23 cellular contexts compared by ENCODE assay signal in the genomic region with DNA sequence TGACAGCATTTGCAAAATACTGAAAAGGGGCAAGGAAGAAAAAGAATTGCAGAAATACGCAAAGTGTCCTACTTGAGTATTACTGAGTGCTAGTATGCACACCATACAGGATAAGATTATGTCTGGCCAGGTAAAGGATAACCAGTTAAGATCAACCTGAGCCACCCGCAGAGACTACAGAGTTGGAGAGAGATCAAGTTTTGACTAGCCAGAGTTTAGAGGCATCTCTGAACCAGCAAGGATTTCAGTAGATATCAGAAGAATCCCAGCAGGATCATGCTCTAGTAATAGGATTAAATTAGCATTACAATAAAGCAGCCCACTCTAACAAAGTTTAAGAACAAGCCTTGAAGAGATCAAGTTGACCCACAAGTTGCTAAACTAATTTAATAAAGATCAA.
DNase-seq lines count a peak whose midpoint lies in the region; ATAC-seq and FAIRE-seq lines count a peak whose summit lies in the region.
"Had no signal": no experiment of that assay in that cellular context is flagged by ENCODE, and none has a peak within 500 bp of the region (broad histone marks: within the 10 kb centered on the region; RNA-seq: fewer than 3 reads in every experiment).

No MANE protein-coding gene starts in this region.

- no peak overlapping the region for H3K4ac ChIP-seq in mesendoderm (ENCODE audit: low read depth, low read length)

- H3K4me2 ChIP-seq in mesendoderm (ENCODE audit: low read length), result no peak overlapping the region
- H3K4me2 ChIP-seq: A549; BLaER1 treated with 17β-estradiol and CSF1 and Interleukin-3, amounts not matched to agents 10 nM and 100 nM had no signal

- H3K27me3 ChIP-seq in mesendoderm (ENCODE audit: insufficient read depth, low read length, poor library complexity) (no peaks in the 10 kb centered on the region), aorta (ENCODE audit: control insufficient read depth in 1 of 2, insufficient read depth in 2 of 2, low read length in 1 of 2) (no peaks in the 10 kb centered on the region)
- H3K27me3 ChIP-seq: BE2C; BLaER1 treated with 17β-estradiol and CSF1 and Interleukin-3, amounts not matched to agents 10 nM and 100 nM had no signal

- intact Hi-C loops in aorta (cut with DNase I), result no loop called here

- no peak overlapping the region for H3K18ac ChIP-seq in mesendoderm (ENCODE audit: low read length)

- no peak overlapping the region for H2BK15ac ChIP-seq in mesendoderm (replicated peaks; ENCODE audit: low read depth)

- H4K8ac ChIP-seq in mesendoderm (ENCODE audit: low read depth, low read length), result no peak overlapping the region

- no peak overlapping the region for H3K56ac ChIP-seq in mesendoderm (ENCODE audit: low read length)

- no peak overlapping the region for H2BK120ac ChIP-seq in mesendoderm (ENCODE audit: low read depth, low read length)

- H4K5ac ChIP-seq in mesendoderm (ENCODE audit: low read length), result no peak overlapping the region

- DNase-seq in GM19239 (ENCODE audit: insufficient read length, low spot score) (no peak), cerebellar cortex (ENCODE audit: low spot score) (peak; percentile 44), mesendoderm (peak; percentile 49), aorta (no peak), NCI-H510A (lab: John Stamatoyannopoulos, UW) (no peak), HCEC 1CT (no peak)
- DNase-seq: 8988T; ACHN; AML-193; BE2C; CD4-positive, alpha-beta T cell; CD8-positive, alpha-beta memory T cell; DMS 273 treated with DMSO at 0.1 percent for 48 hours; DMS79; EL; GF-D8; H9; HFFc6 had no signal

- no peaks in the 10 kb centered on the region for H3K4me1 ChIP-seq in mesendoderm (ENCODE audit: control insufficient read depth, low read depth, low read length)
- no peaks in the 10 kb centered on the region for H3K4me1 ChIP-seq in aorta (ENCODE audit: control insufficient read depth in 1 of 2, insufficient read depth in 2 of 2, low read length in 2 of 2)
- H3K4me1 ChIP-seq: A549; BE2C; BLaER1 treated with 17β-estradiol and CSF1 and Interleukin-3, amounts not matched to agents 10 nM and 100 nM had no signal

- H3K23ac ChIP-seq in mesendoderm (ENCODE audit: low read length), result no peak overlapping the region

- ATAC-seq in aorta (ENCODE audit: low FRiP score), result no peak
- ATAC-seq: A549 had no signal

- no peaks in the 10 kb centered on the region for H3K79me2 ChIP-seq in mesendoderm (ENCODE audit: control insufficient read depth, insufficient read depth, low read length)

- peak; percentile 60 for FAIRE-seq in GM19239 (lab: Jason Lieb, UNC)
- FAIRE-seq: A549, D721Med, GM12891, GM18507 had no signal

- H3K4me3 ChIP-seq in mesendoderm (ENCODE audit: low read length), result no peak overlapping the region
- no peak overlapping the region for H3K4me3 ChIP-seq in aorta (ENCODE audit: low read length in 2 of 2)
- H3K4me3 ChIP-seq: A549; BLaER1 treated with 17β-estradiol and CSF1 and Interleukin-3, amounts not matched to agents 10 nM and 100 nM had no signal

- no peaks in the 10 kb centered on the region for H3K79me1 ChIP-seq in mesendoderm (ENCODE audit: low read length)

- H3K27ac ChIP-seq in mesendoderm (ENCODE audit: low read depth, low read length), result no peak overlapping the region
- no peak overlapping the region for H3K27ac ChIP-seq in aorta (ENCODE audit: low read depth in 1 of 2, low read length in 2 of 2)
- H3K27ac ChIP-seq: A549; BLaER1 treated with 17β-estradiol and CSF1 and Interleukin-3, amounts not matched to agents 10 nM and 100 nM had no signal

- no peaks in the 10 kb centered on the region for H3K36me3 ChIP-seq in mesendoderm (ENCODE audit: control insufficient read depth, insufficient read depth, low read length)
- no peaks in the 10 kb centered on the region for H3K36me3 ChIP-seq in aorta (ENCODE audit: control insufficient read depth in 1 of 2, insufficient read depth in 2 of 2, low read length in 1 of 2)
- H3K36me3 ChIP-seq: BE2C; BLaER1 treated with 17β-estradiol and CSF1 and Interleukin-3, amounts not matched to agents 10 nM and 100 nM had no signal

- no CpG with 5 or more reads among the region's 2 CpGs for WGBS in mesendoderm (ENCODE audit: extremely low coverage, insufficient coverage, low lambda C conversion rate)
- 95% methylated on average over 2 of the region's 2 CpGs; no CpG with 5 or more reads in 1 of the 2 donors for WGBS in aorta, 2 donors

- H2BK5ac ChIP-seq in mesendoderm (ENCODE audit: low read length), result no peak overlapping the region

- no peak overlapping the region for H3K9ac ChIP-seq in mesendoderm (ENCODE audit: low read length)
- H3K9ac ChIP-seq: BLaER1 treated with 17β-estradiol and CSF1 and Interleukin-3, amounts not matched to agents 10 nM and 100 nM had no signal

- no peak overlapping the region for H2AK5ac ChIP-seq in mesendoderm (ENCODE audit: low read length)

- H3K9me3 ChIP-seq in aorta (ENCODE audit: control insufficient read depth, low read length), result no peaks in the 10 kb centered on the region
- H3K9me3 ChIP-seq: A549; BE2C; BLaER1 treated with 17β-estradiol and CSF1 and Interleukin-3, amounts not matched to agents 10 nM and 100 nM had no signal

Comparison
In these comparisons a context has a peak if more than half of its experiments do, and no peak if none do; other contexts are left out.
1. DNase-seq: peak in cerebellar cortex (single experiment) and mesendoderm (single experiment); none in GM19239 (single experiment), aorta (0 of 2), NCI-H510A (single experiment) and HCEC 1CT (single experiment).